In genomic region chr16:8850279-8850885, GRCh38 we compare ENCODE assay signal across 8 cellular contexts. TPM values are rescaled to one million over a fixed set of nuclear protein-coding genes. Genes with fewer than 3 reads are reported as not detected.
DNase-seq lines count a peak whose midpoint lies in the region; ATAC-seq and TF ChIP-seq lines count a peak whose summit lies in the region.

No MANE protein-coding gene starts in this region.

- no peaks in the 10 kb centered on the region for H3K27me3 Mint-ChIP-seq in activated CD4-positive, alpha-beta T cell treated with anti-CD3 and anti-CD28 coated beads, Interleukin-2, amount 10 ng/mL, durations not matched to agents 7 days and 5 days

- peak overlapping the region in 2 of 5 donors; percentile 24 to 28 for H3K9ac ChIP-seq in subcutaneous abdominal adipose tissue (ENCODE audit: low read length in 5 of 5)

- ATAC-seq in heart left ventricle = peak; percentile 34 to 85 (median 79)

- intact Hi-C loops in heart left ventricle (cut with DNase I) = no loop called here

- H3K36me3 ChIP-seq in WERI-Rb-1 (peaks cover 50% of the 10 kb centered on the region), heart left ventricle (peaks cover 0 to 70% (median 55%) of the 10 kb centered on the region in 9 donors), subcutaneous abdominal adipose tissue (ENCODE audit: control insufficient read depth in 5 of 5, insufficient read depth in 5 of 5, low read length in 5 of 5) (peaks cover 0 to 58% (median 38%) of the 10 kb centered on the region in 5 donors)

- CTCF ChIA-PET in activated CD4-positive, alpha-beta T cell treated with anti-CD3 and anti-CD28 coated beads, Interleukin-2, amount 10 ng/mL, durations not matched to agents 7 days and 5 days (lab: Charles Lee) = interaction anchor here (0.5 to 1.1 kb wide), 4 partner anchors 10 to 25 kb away, joined by 3 to 6 read pairs (median 4); partner anchors contain the start of gene CARHSP1

- no peak overlapping the region for H3K4me3 Mint-ChIP-seq in activated CD4-positive, alpha-beta T cell treated with anti-CD3 and anti-CD28 coated beads, Interleukin-2, amount 10 ng/mL, durations not matched to agents 7 days and 5 days

- no peaks in the 10 kb centered on the region for H3K27me3 ChIP-seq in WERI-Rb-1 (ENCODE audit: insufficient read depth, low read depth, severe bottlenecking)
- H3K27me3 ChIP-seq in heart left ventricle = no peaks in the 10 kb centered on the region
- H3K27me3 ChIP-seq in subcutaneous abdominal adipose tissue (ENCODE audit: control insufficient read depth in 5 of 5, insufficient read depth in 4 of 5, low read length in 5 of 5) = no peaks in the 10 kb centered on the region

- H3K27ac Mint-ChIP-seq in activated CD4-positive, alpha-beta T cell treated with anti-CD3 and anti-CD28 coated beads, Interleukin-2, amount 10 ng/mL, durations not matched to agents 7 days and 5 days = peak overlapping the region; percentile 84

- no peaks in the 10 kb centered on the region for H3K9me3 Mint-ChIP-seq in activated CD4-positive, alpha-beta T cell treated with anti-CD3 and anti-CD28 coated beads, Interleukin-2, amount 10 ng/mL, durations not matched to agents 7 days and 5 days

- POLR2A ChIA-PET in activated CD4-positive, alpha-beta T cell treated with anti-CD3 and anti-CD28 coated beads, Interleukin-2, amount 10 ng/mL, durations not matched to agents 7 days and 5 days (lab: Charles Lee) = interaction anchor here (0.7 kb wide), 2 partner anchors 22 to 252 kb away, joined by 3 read pairs; no protein-coding TSS in a partner anchor

- H3K9me3 ChIP-seq in WERI-Rb-1 (ENCODE audit: severe bottlenecking) (no peaks in the 10 kb centered on the region), heart left ventricle (no peaks in the 10 kb centered on the region), subcutaneous abdominal adipose tissue (ENCODE audit: control insufficient read depth in 5 of 5, low read length in 5 of 5) (no peaks in the 10 kb centered on the region)

- DNase-seq in activated CD4-positive, alpha-beta T cell treated with anti-CD3 and anti-CD28 coated beads, Interleukin-2, amount 10 ng/mL, durations not matched to agents 7 days and 5 days = no peak
- no peak for DNase-seq in activated CD4-positive, alpha-beta T cell treated with anti-CD3 and anti-CD28 coated beads for 4 hours
- peak; percentile 79 for DNase-seq in WERI-Rb-1
- DNase-seq in heart left ventricle = peak in 4 of 5 donors; percentile 57 to 77 (median 64)
- no peak for DNase-seq in dedifferentiated amniotic fluid mesenchymal stem cell (ENCODE audit: extremely low spot score)
- DNase-seq in OCI-M2 (lab: John Stamatoyannopoulos, UW; ENCODE audit: unreplicated experiment) = no peak
- no peak for DNase-seq in effector CD4-positive, alpha-beta T cell

- peaks cover 0 to 33% (median 19%) of the 10 kb centered on the region in 12 donors for H3K4me1 ChIP-seq in heart left ventricle
- H3K4me1 ChIP-seq in subcutaneous abdominal adipose tissue (ENCODE audit: control insufficient read depth in 5 of 5, insufficient read depth in 5 of 5, low read length in 5 of 5) = peaks cover 9 to 58% (median 38%) of the 10 kb centered on the region in 5 donors

- no peak for TF ChIP-seq POLR2A in heart left ventricle (IDR thresholded peaks at IDR 0.05)

- H3K4me1 Mint-ChIP-seq in activated CD4-positive, alpha-beta T cell treated with anti-CD3 and anti-CD28 coated beads, Interleukin-2, amount 10 ng/mL, durations not matched to agents 7 days and 5 days = peaks cover 40% of the 10 kb centered on the region

- WGBS in heart left ventricle, 4 donors = 46 to 60% (median 47%) methylated on average over 10 to 11 of the region's 11 CpGs

- H3K4me3 ChIP-seq in WERI-Rb-1 (ENCODE audit: low read depth, low read length) (no peak overlapping the region), heart left ventricle (no peak overlapping the region), subcutaneous abdominal adipose tissue (ENCODE audit: low read depth in 1 of 5, low read length in 5 of 5) (peak overlapping the region in 2 of 5 donors; percentile 1 to 12)

- peaks cover 36% of the 10 kb centered on the region for H3K36me3 Mint-ChIP-seq in activated CD4-positive, alpha-beta T cell treated with anti-CD3 and anti-CD28 coated beads, Interleukin-2, amount 10 ng/mL, durations not matched to agents 7 days and 5 days (ENCODE audit: low read depth)

- H3K27ac ChIP-seq in WERI-Rb-1 = peak overlapping the region; percentile 26
- H3K27ac ChIP-seq in heart left ventricle = peak overlapping the region in 11 of 12 donors; percentile 50 to 73 (median 60)
- peak overlapping the region; percentile 51 for H3K27ac ChIP-seq in subcutaneous abdominal adipose tissue (ENCODE audit: low read depth, low read length)

- TF ChIP-seq CTCF in WERI-Rb-1 (IDR thresholded peaks at IDR 0.05; ENCODE audit: low read depth, low read length) (no peak), heart left ventricle (IDR thresholded peaks at IDR 0.05) (no peak)

RNA-seq across cellular contexts. Expression of gene CARHSP1, which starts 18.4 kb away (rescaled TPM):
- total RNA-seq in activated CD4-positive, alpha-beta T cell treated with anti-CD3 and anti-CD28 coated beads, Interleukin-2, amount 10 ng/mL, durations not matched to agents 7 days and 5 days = 100 to 1,000 TPM; 172 to 189 TPM
- total RNA-seq in heart left ventricle = 10 to 100 TPM; 20.0 to 62.4 (median 29.0) TPM
- 10 to 100 TPM; 33.4 to 58.0 TPM for polyA plus RNA-seq in heart left ventricle

RNA-seq across cellular contexts. Expression of gene LITAFD, which starts 31.8 kb away (rescaled TPM):
- total RNA-seq in activated CD4-positive, alpha-beta T cell treated with anti-CD3 and anti-CD28 coated beads, Interleukin-2, amount 10 ng/mL, durations not matched to agents 7 days and 5 days = not detected
- not detected for total RNA-seq in heart left ventricle
- polyA plus RNA-seq in heart left ventricle = not detected

RNA-seq across cellular contexts. Expression of gene PMM2, which starts 52.7 kb away (rescaled TPM):
- total RNA-seq in activated CD4-positive, alpha-beta T cell treated with anti-CD3 and anti-CD28 coated beads, Interleukin-2, amount 10 ng/mL, durations not matched to agents 7 days and 5 days = 10 to 100 TPM; 37.0 to 38.9 TPM
- total RNA-seq in heart left ventricle = 10 to 100 TPM in 8 of 9 donors, 1 to 10 TPM in 1; 9.8 to 25.1 (median 13.4) TPM
- polyA plus RNA-seq in heart left ventricle = 10 to 100 TPM; 10.9 to 29.4 TPM

RNA-seq across cellular contexts. Expression of gene TMEM186, which starts 52.9 kb away (rescaled TPM):
- total RNA-seq in activated CD4-positive, alpha-beta T cell treated with anti-CD3 and anti-CD28 coated beads, Interleukin-2, amount 10 ng/mL, durations not matched to agents 7 days and 5 days = 10 to 100 TPM; 10.1 to 11.1 TPM
- total RNA-seq in heart left ventricle = 10 to 100 TPM in 8 of 9 donors, 1 to 10 TPM in 1; 9.6 to 14.6 (median 12.4) TPM
- polyA plus RNA-seq in heart left ventricle = 10 to 100 TPM in 1 of 2 donors, 1 to 10 TPM in 1; 8.7 to 17.2 TPM

Comparison
In these comparisons a context has a peak if more than half of its experiments do, and no peak if none do; other contexts are left out.
1. DNase-seq: peak in WERI-Rb-1 (single experiment) and heart left ventricle (4 of 5); none in activated CD4-positive, alpha-beta T cell treated with anti-CD3 and anti-CD28 coated beads, Interleukin-2, amount 10 ng/mL, durations not matched to agents 7 days and 5 days (single experiment), activated CD4-positive, alpha-beta T cell treated with anti-CD3 and anti-CD28 coated beads for 4 hours (0 of 2), dedifferentiated amniotic fluid mesenchymal stem cell (single experiment), OCI-M2 (single experiment) and effector CD4-positive, alpha-beta T cell (single experiment).
2. Peak in every context shown above with its lines, with median percentiles within 50 percentile points of each other: H3K27ac ChIP-seq.